ENCODE assay signal across 8 cellular contexts in genomic region chr12:62259311-62259992, GRCh38. TPM values are rescaled to one million over a fixed set of nuclear protein-coding genes. Genes with fewer than 3 reads are reported as not detected.
DNase-seq lines count a peak whose midpoint lies in the region; ATAC-seq and TF ChIP-seq lines count a peak whose summit lies in the region.

No MANE protein-coding gene starts in this region.

- H3K9me2 ChIP-seq in neural cell (ENCODE audit: insufficient read depth, low read length): no peaks in the 10 kb centered on the region

- TF ChIP-seq EP300 in neural cell (conservative IDR thresholded peaks at IDR 0.05; ENCODE audit: poor library complexity, severe bottlenecking): no peak

- H3K9me3 ChIP-seq in neural cell (ENCODE audit: low read length): no peaks in the 10 kb centered on the region

- ATAC-seq in GM21528 (IDR thresholded peaks at IDR 0.05; ENCODE audit: low FRiP score, unreplicated experiment) (peak; percentile 22), esophagus mucosa (peak; percentile 61)

- H3K79me2 ChIP-seq in neural cell (replicated peaks; ENCODE audit: insufficient read depth, low read length): peaks cover 34% of the 10 kb centered on the region

- peak overlapping the region; percentile 95 for H3K9ac ChIP-seq in neural cell (ENCODE audit: low read length)

- H3K4me2 ChIP-seq in neural cell (ENCODE audit: low read length): peak overlapping the region; percentile 85

- DNase-seq in ELR (ENCODE audit: low read depth) (peak; percentile 20), HuH-7.5 (ENCODE audit: low spot score) (peak; percentile 6), SK-N-DZ (ENCODE audit: low spot score) (peak; percentile 18), UCSD-AML1 (lab: John Stamatoyannopoulos, UW; ENCODE audit: unreplicated experiment) (no peak)
- no peak for DNase-seq in activated CD8-positive, alpha-beta memory T cell treated with anti-CD3 and anti-CD28 coated beads for 24 hours

- H3K27ac ChIP-seq in neural cell (ENCODE audit: low read length): peak overlapping the region; percentile 98

- peak overlapping the region; percentile 86 for H3K4me3 ChIP-seq in neural cell (ENCODE audit: low read length)

- H2AFZ ChIP-seq in neural cell (ENCODE audit: low read depth, low read length): peak overlapping the region; percentile 98

- TF ChIP-seq CTCF in neural cell (IDR thresholded peaks at IDR 0.05; ENCODE audit: poor library complexity, severe bottlenecking): no peak

- H3K27me3 ChIP-seq in neural cell (ENCODE audit: insufficient read depth, low read depth, low read length): no peaks in the 10 kb centered on the region

- H3F3A ChIP-seq in neural cell (ENCODE audit: insufficient read depth, low read length, poor library complexity, severe bottlenecking): peaks cover 5% of the 10 kb centered on the region

- TF ChIP-seq RAD21 in neural cell (conservative IDR thresholded peaks at IDR 0.05): no peak

- no peaks in the 10 kb centered on the region for H4K20me1 ChIP-seq in neural cell (ENCODE audit: insufficient read depth)

- no peaks in the 10 kb centered on the region for H3K36me3 ChIP-seq in neural cell (ENCODE audit: insufficient read depth, low read length)

TF ChIP-seq in neural cell, 6 proteins besides CTCF, POLR2A, EP300 and RAD21:
- TF ChIP-seq, protein P1, sequence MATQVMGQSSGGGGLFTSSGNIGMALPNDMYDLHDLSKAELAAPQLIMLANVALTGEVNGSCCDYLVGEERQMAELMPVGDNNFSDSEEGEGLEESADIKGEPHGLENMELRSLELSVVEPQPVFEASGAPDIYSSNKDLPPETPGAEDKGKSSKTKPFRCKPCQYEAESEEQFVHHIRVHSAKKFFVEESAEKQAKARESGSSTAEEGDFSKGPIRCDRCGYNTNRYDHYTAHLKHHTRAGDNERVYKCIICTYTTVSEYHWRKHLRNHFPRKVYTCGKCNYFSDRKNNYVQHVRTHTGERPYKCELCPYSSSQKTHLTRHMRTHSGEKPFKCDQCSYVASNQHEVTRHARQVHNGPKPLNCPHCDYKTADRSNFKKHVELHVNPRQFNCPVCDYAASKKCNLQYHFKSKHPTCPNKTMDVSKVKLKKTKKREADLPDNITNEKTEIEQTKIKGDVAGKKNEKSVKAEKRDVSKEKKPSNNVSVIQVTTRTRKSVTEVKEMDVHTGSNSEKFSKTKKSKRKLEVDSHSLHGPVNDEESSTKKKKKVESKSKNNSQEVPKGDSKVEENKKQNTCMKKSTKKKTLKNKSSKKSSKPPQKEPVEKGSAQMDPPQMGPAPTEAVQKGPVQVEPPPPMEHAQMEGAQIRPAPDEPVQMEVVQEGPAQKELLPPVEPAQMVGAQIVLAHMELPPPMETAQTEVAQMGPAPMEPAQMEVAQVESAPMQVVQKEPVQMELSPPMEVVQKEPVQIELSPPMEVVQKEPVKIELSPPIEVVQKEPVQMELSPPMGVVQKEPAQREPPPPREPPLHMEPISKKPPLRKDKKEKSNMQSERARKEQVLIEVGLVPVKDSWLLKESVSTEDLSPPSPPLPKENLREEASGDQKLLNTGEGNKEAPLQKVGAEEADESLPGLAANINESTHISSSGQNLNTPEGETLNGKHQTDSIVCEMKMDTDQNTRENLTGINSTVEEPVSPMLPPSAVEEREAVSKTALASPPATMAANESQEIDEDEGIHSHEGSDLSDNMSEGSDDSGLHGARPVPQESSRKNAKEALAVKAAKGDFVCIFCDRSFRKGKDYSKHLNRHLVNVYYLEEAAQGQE (IDR thresholded peaks at IDR 0.05; ENCODE audit: borderline replicate concordance): peak; percentile 79
- peak; percentile 75 for TF ChIP-seq POLR2AphosphoS5 (IDR thresholded peaks at IDR 0.05)
- TF ChIP-seq TAF1 (IDR thresholded peaks at IDR 0.05; ENCODE audit: low read depth): no peak
- TF ChIP-seq MXI1 (conservative IDR thresholded peaks at IDR 0.05; ENCODE audit: poor library complexity, severe bottlenecking): no peak
TF ChIP-seq in neural cell: peak in this region for 2.

RNA-seq across cellular contexts. Expression of gene USP15, which starts 0.8 kb away (rescaled TPM):
- polyA plus RNA-seq in SK-N-DZ (2014; cell fraction: cytosol; rRNA removed): 29.3 TPM in 2 replicates
- polyA plus RNA-seq in SK-N-DZ (2014; cell fraction: nucleus; rRNA removed): 117 and 121 TPM in 2 replicates
- total RNA-seq in esophagus mucosa: 45.1 TPM
- polyA plus RNA-seq in neural cell: 110 and 113 TPM in 2 replicates
- 163 and 195 TPM in 2 replicates for polyA minus RNA-seq in neural cell

Comparison
In these comparisons a context has a peak if more than half of its experiments do, and no peak if none do; other contexts are left out.
1. DNase-seq: peak in ELR (single experiment), HuH-7.5 (single experiment) and SK-N-DZ (single experiment); none in UCSD-AML1 (single experiment) and activated CD8-positive, alpha-beta memory T cell treated with anti-CD3 and anti-CD28 coated beads for 24 hours (single experiment).